Comparison of ENCODE assay signal across 12 cellular contexts in genomic region chr20:31841928-31842327, GRCh38. TPM values are rescaled to one million over a fixed set of nuclear protein-coding genes. Genes with fewer than 3 reads are reported as not detected.
DNase-seq lines count a peak whose midpoint lies in the region; ATAC-seq and TF ChIP-seq lines count a peak whose summit lies in the region.
"Had no signal": no experiment of that assay in that cellular context is flagged by ENCODE, and none has a peak within 500 bp of the region (broad histone marks: within the 10 kb centered on the region; RNA-seq: fewer than 3 reads in every experiment).

No MANE protein-coding gene starts in this region.

- no peak overlapping the region for H4K8ac ChIP-seq in mesendoderm (ENCODE audit: low read depth, low read length)

- H3K27ac ChIP-seq in mesendoderm (ENCODE audit: low read depth, low read length), result no peak overlapping the region

- no peak overlapping the region for H3K4me3 Mint-ChIP-seq in progenitor cell of endocrine pancreas (ENCODE audit: low read depth)
- H3K4me3 Mint-ChIP-seq: dendritic cell treated with granulocyte-macrophage colony-stimulating factor and Interleukin-4, amounts not matched to agents 40 ng/mL and 50 ng/mL, for 4 days had no signal

- peak overlapping the region; percentile 55 for H2AK5ac ChIP-seq in mesendoderm (ENCODE audit: low read length)

- no peaks in the 10 kb centered on the region for H3K36me3 ChIP-seq in mesendoderm (ENCODE audit: control insufficient read depth, insufficient read depth, low read length)

- no peak for TF ChIP-seq CTCF in choroid plexus epithelial cell (conservative IDR thresholded peaks at IDR 0.05; ENCODE audit: low read depth, low read length)
- TF ChIP-seq CTCF in progenitor cell of endocrine pancreas (IDR thresholded peaks at IDR 0.05; ENCODE audit: unreplicated experiment), result no peak

- no CpG with 5 or more reads among the region's 8 CpGs for WGBS in mesendoderm (ENCODE audit: extremely low coverage, insufficient coverage, low lambda C conversion rate)

- peaks cover 3% of the 10 kb centered on the region for H3K4me1 Mint-ChIP-seq in progenitor cell of endocrine pancreas (ENCODE audit: low read depth)

- H3K27ac Mint-ChIP-seq in progenitor cell of endocrine pancreas, result no peak overlapping the region
- H3K27ac Mint-ChIP-seq: dendritic cell treated with granulocyte-macrophage colony-stimulating factor and Interleukin-4, amounts not matched to agents 40 ng/mL and 50 ng/mL, for 4 days had no signal

- ATAC-seq in HG03175 (IDR thresholded peaks at IDR 0.05; ENCODE audit: unreplicated experiment) (no peak), GM21447 (IDR thresholded peaks at IDR 0.05; ENCODE audit: unreplicated experiment) (no peak)

- peaks cover 3% of the 10 kb centered on the region for H3K27me3 Mint-ChIP-seq in progenitor cell of endocrine pancreas

- no peak overlapping the region for H3K4ac ChIP-seq in mesendoderm (ENCODE audit: low read depth, low read length)

- no peak overlapping the region for H2BK120ac ChIP-seq in mesendoderm (ENCODE audit: low read depth, low read length)

- peak overlapping the region; percentile 14 for H3K4me3 ChIP-seq in choroid plexus epithelial cell (ENCODE audit: low read depth, low read length)
- no peak overlapping the region for H3K4me3 ChIP-seq in mesendoderm (ENCODE audit: low read length)

- DNase-seq in A172 (ENCODE audit: low spot score) (peak; percentile 90), choroid plexus epithelial cell (ENCODE audit: low read depth) (peak; percentile 84), mesendoderm (no peak), progenitor cell of endocrine pancreas (ENCODE audit: low spot score, unreplicated experiment) (no peak)
- no peak for DNase-seq in activated CD8-positive, alpha-beta memory T cell treated with anti-CD3 and anti-CD28 coated beads, Interleukin-2, amount 50 U/mL, for 4 hours
- DNase-seq: activated T-cell treated with anti-CD3 and anti-CD28 coated beads for 4 hours, NCI-H526, T-helper 1 cell had no signal

- no peak overlapping the region for H3K9ac ChIP-seq in mesendoderm (ENCODE audit: low read length)

- no peak overlapping the region for H3K56ac ChIP-seq in mesendoderm (ENCODE audit: low read length)

- H3K18ac ChIP-seq in mesendoderm (ENCODE audit: low read length), result no peak overlapping the region

- H3K27me3 ChIP-seq in mesendoderm (ENCODE audit: insufficient read depth, low read length, poor library complexity), result no peaks in the 10 kb centered on the region

- H2BK5ac ChIP-seq in mesendoderm (ENCODE audit: low read length), result no peak overlapping the region

- 0 out of 2 replicates have a peak, but pooled peaks have one; percentile 8 for TF ChIP-seq RAD21 in Ishikawa (IDR thresholded peaks at IDR 0.05; ENCODE audit: low read depth)

- H3K4me1 ChIP-seq in mesendoderm (ENCODE audit: control insufficient read depth, low read depth, low read length), result peaks cover 14% of the 10 kb centered on the region

- H4K5ac ChIP-seq in mesendoderm (ENCODE audit: low read length), result no peak overlapping the region

- H3K4me2 ChIP-seq in mesendoderm (ENCODE audit: low read length), result no peak overlapping the region

- H3K23ac ChIP-seq in mesendoderm (ENCODE audit: low read length), result no peak overlapping the region

- no peaks in the 10 kb centered on the region for H3K79me2 ChIP-seq in mesendoderm (ENCODE audit: control insufficient read depth, insufficient read depth, low read length)

- H3K9me3 Mint-ChIP-seq in progenitor cell of endocrine pancreas (ENCODE audit: low read depth), result no peaks in the 10 kb centered on the region
- H3K9me3 Mint-ChIP-seq: dendritic cell treated with granulocyte-macrophage colony-stimulating factor and Interleukin-4, amounts not matched to agents 40 ng/mL and 50 ng/mL, for 4 days had no signal

- no peaks in the 10 kb centered on the region for H3K36me3 Mint-ChIP-seq in progenitor cell of endocrine pancreas (ENCODE audit: insufficient read depth)

- no peak overlapping the region for H2BK15ac ChIP-seq in mesendoderm (replicated peaks; ENCODE audit: low read depth)

- no peaks in the 10 kb centered on the region for H3K79me1 ChIP-seq in mesendoderm (ENCODE audit: low read length)

- TF ChIP-seq EP300 in Ishikawa (IDR thresholded peaks at IDR 0.05; ENCODE audit: borderline replicate concordance), result peak; percentile 93

TF ChIP-seq in Ishikawa, 13 proteins besides CTCF, POLR2A, EP300 and RAD21:
- TF ChIP-seq TAF1 (IDR thresholded peaks at IDR 0.05; ENCODE audit: low read depth) (no peak; the same call in 1 of the 2 replicates), TCF12 (IDR thresholded peaks at IDR 0.05; ENCODE audit: low read depth) (peak; percentile 92), MAX (IDR thresholded peaks at IDR 0.05) (0 out of 2 replicates have a peak, but pooled peaks have one; percentile 25), CEBPB (IDR thresholded peaks at IDR 0.05) (no peak), CREB1 (IDR thresholded peaks at IDR 0.05; ENCODE audit: low read depth) (no peak), ZBTB7A (IDR thresholded peaks at IDR 0.05; ENCODE audit: low read depth) (peak; percentile 53; the same call in 1 of the 2 replicates), REST (IDR thresholded peaks at IDR 0.05; ENCODE audit: low read depth) (no peak), NFIC (IDR thresholded peaks at IDR 0.05) (peak; percentile 93), FOXM1 (IDR thresholded peaks at IDR 0.05; ENCODE audit: borderline replicate concordance, low read depth) (peak; percentile 69; the same call in 1 of the 2 replicates), EGR1 (IDR thresholded peaks at IDR 0.05) (no peak), YY1 (IDR thresholded peaks at IDR 0.05; ENCODE audit: low read depth) (no peak), TEAD4 (IDR thresholded peaks at IDR 0.05) (peak; percentile 82), USF1 (IDR thresholded peaks at IDR 0.05) (peak; percentile 60)

RNA-seq across cellular contexts. Expression of gene FOXS1, which starts 3.5 kb away (rescaled TPM):
- 2.4 TPM in 1 of 2 replicates, not detected in the other for total RNA-seq in A172 (2014; rRNA removed; shearing (Covaris generic))
- 0.03 TPM for polyA plus RNA-seq in mesendoderm (2013, experiment 1 of 2)
- polyA plus RNA-seq in mesendoderm (2013, experiment 2 of 2), result not detected
- total RNA-seq in progenitor cell of endocrine pancreas, result not detected in 2 replicates

RNA-seq across cellular contexts. Expression of gene MYLK2, which starts 22.8 kb away (rescaled TPM):
- 0.55 and 0.91 TPM in 2 replicates for total RNA-seq in A172 (2014; rRNA removed; shearing (Covaris generic))
- polyA plus RNA-seq in mesendoderm (2013, experiment 1 of 2), result 0.14 TPM
- polyA plus RNA-seq in mesendoderm (2013, experiment 2 of 2), result 0.22 TPM
- total RNA-seq in progenitor cell of endocrine pancreas, result 0.38 and 0.42 TPM in 2 replicates

RNA-seq across cellular contexts. Expression of gene DUSP15, which starts 28.4 kb away (rescaled TPM):
- total RNA-seq in A172 (2014; rRNA removed; shearing (Covaris generic)), result 2.4 and 2.5 TPM in 2 replicates
- 0.27 TPM for polyA plus RNA-seq in mesendoderm (2013, experiment 1 of 2)
- 0.15 TPM for polyA plus RNA-seq in mesendoderm (2013, experiment 2 of 2)
- 13.2 and 14.9 TPM in 2 replicates for total RNA-seq in progenitor cell of endocrine pancreas

RNA-seq across cellular contexts. Expression of gene TTLL9, which starts 28.5 kb away (rescaled TPM):
- 0.12 and 0.24 TPM in 2 replicates for total RNA-seq in A172 (2014; rRNA removed; shearing (Covaris generic))
- polyA plus RNA-seq in mesendoderm (2013, experiment 1 of 2), result not detected
- 0.01 TPM for polyA plus RNA-seq in mesendoderm (2013, experiment 2 of 2)
- total RNA-seq in progenitor cell of endocrine pancreas, result 2.4 TPM in 2 replicates

Comparison
In these comparisons a context has a peak if more than half of its experiments do, and no peak if none do; other contexts are left out.
1. DNase-seq: peak in A172 (single experiment) and choroid plexus epithelial cell (single experiment); none in mesendoderm (single experiment), progenitor cell of endocrine pancreas (single experiment) and activated CD8-positive, alpha-beta memory T cell treated with anti-CD3 and anti-CD28 coated beads, Interleukin-2, amount 50 U/mL, for 4 hours (single experiment).